Comparison of ENCODE assay signal across 23 cellular contexts in genomic region chr6:47105469-47106188, GRCh38.
A peak's percentile ranks its signal among the peaks of the same experiment; 100 is the strongest.
DNase-seq lines count a peak whose midpoint lies in the region.
"Had no signal": no experiment of that assay in that cellular context is flagged by ENCODE, and none has a peak within 500 bp of the region (broad histone marks: within the 10 kb centered on the region; RNA-seq: fewer than 3 reads in every experiment).

No MANE protein-coding gene starts in this region.

- H3K4me1 ChIP-seq in iPS-20b (ENCODE audit: insufficient read depth, low read length): peaks cover 23% of the 10 kb centered on the region
- peaks cover 4% of the 10 kb centered on the region for H3K4me1 ChIP-seq in rectal smooth muscle tissue (ENCODE audit: control insufficient read depth, insufficient read depth, low read length)
- H3K4me1 ChIP-seq: tibial artery had no signal

- DNase-seq in H7 (peak; percentile 41), RPMI7951 (ENCODE audit: low read depth) (peak; percentile 39), NCI-H774 (lab: John Stamatoyannopoulos, UW) (no peak), NCI-H2171 (lab: John Stamatoyannopoulos, UW) (no peak)
- no peak for DNase-seq in stimulated activated CD4-positive, alpha-beta T cell treated with anti-CD3 and anti-CD28 coated beads, Interleukin-4, amount 100 ng/mL, for 4 hours
- DNase-seq: activated CD4-positive, alpha-beta T cell treated with anti-CD3 and anti-CD28 coated beads, Interleukin-2, amount 50 U/mL, for 1 hour; activated CD8-positive, alpha-beta memory T cell treated with anti-CD3 and anti-CD28 coated beads, Interleukin-2, amount 10 ng/mL, durations not matched to agents 7 days and 5 days; activated naive CD4-positive, alpha-beta T cell treated with Interleukin-2 at 50 U/mL for 16 hours; activated T-cell treated with anti-CD3 and anti-CD28 coated beads, Interleukin-2, amount 50 U/mL, for 72 hours; cerebellar nuclear complex; DMS53; head of caudate nucleus; naive B cell; NCI-H510A; occipital lobe; SIG-M5; stimulated activated CD4-positive, alpha-beta T cell treated with anti-CD3 and anti-CD28 coated beads, Interleukin-1b, Interleukin-23, amount 100 ng/mL, for 48 hours; T1000; tibial artery had no signal

- no peaks in the 10 kb centered on the region for H3K27me3 ChIP-seq in H7 (ENCODE audit: control insufficient read depth, insufficient read depth, low read length)
- no peaks in the 10 kb centered on the region for H3K27me3 ChIP-seq in iPS-20b (ENCODE audit: insufficient read depth, low read length)
- H3K27me3 ChIP-seq in rectal smooth muscle tissue (ENCODE audit: control insufficient read depth, insufficient read depth, low read length): no peaks in the 10 kb centered on the region
- H3K27me3 ChIP-seq: BLaER1, tibial artery had no signal

- H3K9ac ChIP-seq in iPS-20b (ENCODE audit: low read depth, low read length) (peak overlapping the region; percentile 38; the same call in 1 of the 2 replicates), rectal smooth muscle tissue (ENCODE audit: low read length) (no peak overlapping the region)
- H3K9ac ChIP-seq: BLaER1 had no signal

- H3K36me3 ChIP-seq in H7 (replicated peaks; ENCODE audit: control insufficient read depth, insufficient read depth, low read length) (no peaks in the 10 kb centered on the region), iPS-20b (ENCODE audit: insufficient read depth, low read depth, low read length) (no peaks in the 10 kb centered on the region), rectal smooth muscle tissue (ENCODE audit: control insufficient read depth, insufficient read depth, low read length) (no peaks in the 10 kb centered on the region)
- H3K36me3 ChIP-seq: BLaER1, tibial artery had no signal

- H3K27ac ChIP-seq in iPS-20b (ENCODE audit: low read length) (no peak overlapping the region), rectal smooth muscle tissue (ENCODE audit: low read depth, low read length) (peak overlapping the region; percentile 56)
- H3K27ac ChIP-seq: BLaER1, skin epidermis, tibial artery had no signal

- H3K4me3 ChIP-seq in H7 (ENCODE audit: insufficient read depth, low read depth, low read length): no peak overlapping the region
- H3K4me3 ChIP-seq in iPS-20b (ENCODE audit: low read length): 0 out of 2 replicates have a peak overlapping the region, but pooled peaks have one; percentile 12
- no peak overlapping the region for H3K4me3 ChIP-seq in rectal smooth muscle tissue (ENCODE audit: low read length)
- H3K4me3 ChIP-seq: BLaER1, skin epidermis, tibial artery had no signal

- no peaks in the 10 kb centered on the region for H3K9me3 ChIP-seq in iPS-20b (ENCODE audit: insufficient read depth, low read depth, low read length)
- H3K9me3 ChIP-seq: BLaER1, tibial artery had no signal

Comparison
In these comparisons a context has a peak if more than half of its experiments do, and no peak if none do; other contexts are left out.
1. DNase-seq: peak in H7 (single experiment) and RPMI7951 (single experiment); none in stimulated activated CD4-positive, alpha-beta T cell treated with anti-CD3 and anti-CD28 coated beads, Interleukin-4, amount 100 ng/mL, for 4 hours (0 of 2), NCI-H774 (single experiment) and NCI-H2171 (single experiment).